Comparison of ENCODE assay signal across 9 cellular contexts in genomic region chr16:49876716-49877129, GRCh38. TPM values are rescaled to one million over a fixed set of nuclear protein-coding genes. Genes with fewer than 3 reads are reported as not detected.
DNase-seq lines count a peak whose midpoint lies in the region; ATAC-seq, FAIRE-seq and TF ChIP-seq lines count a peak whose summit lies in the region.
"Had no signal": no experiment of that assay in that cellular context is flagged by ENCODE, and none has a peak within 500 bp of the region (broad histone marks: within the 10 kb centered on the region; RNA-seq: fewer than 3 reads in every experiment).

No MANE protein-coding gene starts in this region.

- no peaks in the 10 kb centered on the region for H3K9me3 Mint-ChIP-seq in activated T-cell treated with anti-CD3 and anti-CD28 coated beads, Interleukin-2, amount 50 U/mL, for 24 hours

- FAIRE-seq in D721Med (lab: Jason Lieb, UNC): no peak
- FAIRE-seq: islet of Langerhans had no signal

- no peak for DNase-seq in D721Med (ENCODE audit: insufficient read length, low spot score)
- peak; percentile 33 for DNase-seq in HT-29 (ENCODE audit: low spot score)
- DNase-seq in activated T-cell treated with anti-CD3 and anti-CD28 coated beads, Interleukin-2, amount 50 U/mL, for 24 hours: peak; percentile 52
- DNase-seq in left cardiac atrium: peak; percentile 83
- DNase-seq in sciatic nerve (ENCODE audit: low spot score): peak; percentile 86
- no peak for DNase-seq in cerebellar nuclear complex (lab: John Stamatoyannopoulos, UW)

- peaks cover 66% of the 10 kb centered on the region for H3K27me3 Mint-ChIP-seq in activated T-cell treated with anti-CD3 and anti-CD28 coated beads, Interleukin-2, amount 50 U/mL, for 24 hours

- intact Hi-C loops in left cardiac atrium (cut with DNase I): loop anchor here in 1 of 2 donors (5.0 to 10.0 kb wide), 2 partner anchors 272 to 469 kb away; no protein-coding TSS in a partner anchor
- intact Hi-C loops in sciatic nerve (cut with DNase I): no loop called here

- ATAC-seq in left cardiac atrium (peak; percentile 92 to 97), sciatic nerve (peak; percentile 88), GM19455 (IDR thresholded peaks at IDR 0.05; ENCODE audit: unreplicated experiment) (no peak), HG02970 (IDR thresholded peaks at IDR 0.05; ENCODE audit: low FRiP score, unreplicated experiment) (no peak)

- H3K27ac Mint-ChIP-seq in activated T-cell treated with anti-CD3 and anti-CD28 coated beads, Interleukin-2, amount 50 U/mL, for 24 hours: no peak overlapping the region

- H3K36me3 Mint-ChIP-seq in activated T-cell treated with anti-CD3 and anti-CD28 coated beads, Interleukin-2, amount 50 U/mL, for 24 hours (ENCODE audit: low read depth): no peaks in the 10 kb centered on the region

- TF ChIP-seq CTCF in D721Med (IDR thresholded peaks at IDR 0.05; ENCODE audit: insufficient read depth, missing control alignments): peak; percentile 38

- H3K4me1 Mint-ChIP-seq in activated T-cell treated with anti-CD3 and anti-CD28 coated beads, Interleukin-2, amount 50 U/mL, for 24 hours (ENCODE audit: low read depth): no peaks in the 10 kb centered on the region

- no peak overlapping the region for H3K4me3 Mint-ChIP-seq in activated T-cell treated with anti-CD3 and anti-CD28 coated beads, Interleukin-2, amount 50 U/mL, for 24 hours

RNA-seq across cellular contexts. Expression of gene ZNF423, which starts 20.8 kb away (rescaled TPM):
- not detected in 2 replicates for total RNA-seq in HT-29 (2014; rRNA removed; shearing (Covaris generic))
- 10 to 100 TPM; 11.1 to 13.8 TPM for total RNA-seq in left cardiac atrium
- total RNA-seq in sciatic nerve: 25.3 TPM

Comparison
In these comparisons a context has a peak if more than half of its experiments do, and no peak if none do; other contexts are left out.
1. DNase-seq: peak in HT-29 (single experiment), activated T-cell treated with anti-CD3 and anti-CD28 coated beads, Interleukin-2, amount 50 U/mL, for 24 hours (single experiment), left cardiac atrium (single experiment) and sciatic nerve (single experiment); none in D721Med (single experiment) and cerebellar nuclear complex (0 of 2).
2. ATAC-seq: peak in left cardiac atrium (2 of 2) and sciatic nerve (single experiment); none in GM19455 (single experiment) and HG02970 (single experiment).
3. RNA of gene ZNF423, which starts 20.8 kb away (total RNA-seq): 25.3 TPM in sciatic nerve (single experiment) and 11.1 to 13.8 TPM in left cardiac atrium; not detected in HT-29; every median in the first group is over 10 times any median in the second.